ENCODE assay signal across 22 cellular contexts in the genomic region with DNA sequence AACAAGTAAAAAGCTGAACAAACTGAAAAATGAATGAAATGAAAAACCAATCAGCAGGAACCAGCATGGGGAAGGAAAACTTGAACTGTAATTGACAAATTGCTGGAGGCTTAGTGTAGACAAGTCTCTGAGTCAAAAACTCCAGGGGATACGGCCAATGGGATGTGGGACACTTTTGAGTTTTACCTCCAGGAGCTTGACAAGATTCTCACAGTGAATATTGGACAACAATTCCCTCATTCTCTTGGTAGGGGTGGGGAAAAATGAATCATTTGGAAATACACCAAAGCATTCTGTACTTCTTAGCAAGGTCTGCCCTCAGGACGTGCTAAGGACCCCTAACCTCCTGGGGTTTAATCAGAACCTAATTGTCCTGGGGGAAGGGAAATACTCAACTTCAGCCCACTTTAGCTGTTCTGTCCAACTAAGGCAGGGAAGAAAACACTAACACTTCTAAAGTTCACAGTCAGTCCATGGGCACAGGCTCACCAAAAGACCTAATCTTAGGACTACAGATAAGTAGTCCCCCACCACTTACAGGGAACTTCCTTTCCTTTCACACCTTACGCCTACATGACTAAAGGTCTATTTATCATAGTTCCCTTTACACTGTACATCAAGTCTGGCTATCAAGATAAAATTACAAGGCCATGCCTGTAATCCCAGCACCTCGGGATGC.
A peak's percentile ranks its signal among the peaks of the same experiment; 100 is the strongest.
DNase-seq lines count a peak whose midpoint lies in the region; ATAC-seq, FAIRE-seq and TF ChIP-seq lines count a peak whose summit lies in the region.
"Had no signal": no experiment of that assay in that cellular context is flagged by ENCODE, and none has a peak within 500 bp of the region (broad histone marks: within the 10 kb centered on the region; RNA-seq: fewer than 3 reads in every experiment).

No MANE protein-coding gene starts in this region.

- no peaks in the 10 kb centered on the region for H3K79me2 ChIP-seq in GM23248 (ENCODE audit: insufficient read depth)
- H3K79me2 ChIP-seq in K562 (ENCODE audit: control insufficient read depth, insufficient read depth, low read length), result no peaks in the 10 kb centered on the region

- peak; percentile 10 for DNase-seq in GM23248
- DNase-seq in RPMI7951 (ENCODE audit: low read depth), result peak; percentile 61
- DNase-seq in K562 (ENCODE audit: extremely low read depth in 1 of 4, low spot score in 3 of 4), result peak in 2 of 4 experiments; percentile 73 to 76
- peak; percentile 44 for DNase-seq in renal cortical epithelial cell (ENCODE audit: low read depth)
- no peak for DNase-seq in DMS53 (lab: John Stamatoyannopoulos, UW)
- DNase-seq in LoVo (ENCODE audit: low spot score), result no peak
- DNase-seq in posterior vena cava (ENCODE audit: low spot score), result no peak
- DNase-seq: ACHN; CD4-positive, alpha-beta memory T cell; DND-41; HCEC 1CT; KG1; MM.1S; NCI-H1105; NCI-H187; NCI-H2171; NCI-H510A treated with DMSO at 0.1 percent for 48 hours; SW 1271 had no signal

- H3K27ac ChIP-seq in GM23248 (no peak overlapping the region), K562 (ENCODE audit: extremely low read depth, low read depth, low read length) (peak overlapping the region; percentile 46)
- H3K27ac ChIP-seq: RWPE1, SJSA1 had no signal

- no peaks in the 10 kb centered on the region for H3F3A ChIP-seq in GM23248 (ENCODE audit: insufficient read depth)

- 75 to 79% methylated on average over 4 of the region's 4 CpGs for whole genome bisulfite sequencing in GM23248 (ENCODE audit: low coverage in 1 of 2, low lambda C conversion rate in 2 of 2, missing lambda C conversion rate in 2 of 2), 2 experiments
- 19% methylated on average over 4 of the region's 4 CpGs for WGBS in K562 (ENCODE audit: insufficient coverage, low coverage, missing lambda C conversion rate)

- no peak for TF ChIP-seq POLR2A in K562 (conservative IDR thresholded peaks at IDR 0.05)

- no peaks in the 10 kb centered on the region for H3K4me1 ChIP-seq in GM23248 (ENCODE audit: insufficient read depth)
- peaks cover 3 to 12% of the 10 kb centered on the region in 2 experiments; a peak in 4 of 5 replicates for H3K4me1 ChIP-seq in K562 (replicated peaks in 1 of 2; ENCODE audit: control insufficient read depth in 2 of 2, insufficient read depth in 2 of 2, low read length in 2 of 2)
- H3K4me1 ChIP-seq: SJSA1 had no signal

- H3K9ac ChIP-seq in GM23248 (no peak overlapping the region), K562 (ENCODE audit: insufficient read depth in 1 of 2, low read depth in 2 of 2, low read length in 2 of 2) (0 out of 4 replicates have a peak overlapping the region, but pooled peaks of 1 of the 2 experiments have one; percentile 14)

- H4K20me1 ChIP-seq in GM23248 (ENCODE audit: insufficient read depth) (no peaks in the 10 kb centered on the region), K562 (replicated peaks; ENCODE audit: control insufficient read depth, insufficient read depth, low read length) (no peaks in the 10 kb centered on the region)

- no peaks in the 10 kb centered on the region for H3K9me1 ChIP-seq in K562 (ENCODE audit: control insufficient read depth, insufficient read depth, low read length)

- no peak for TF ChIP-seq CTCF in K562 (IDR thresholded peaks at IDR 0.05 in 2 of 3, conservative IDR thresholded peaks at IDR 0.05 in 1 of 3; ENCODE audit: insufficient read depth in 2 of 3, low read depth in 1 of 3, low read length in 3 of 3)

- ATAC-seq in K562 (peak; percentile 87), GM19455 (IDR thresholded peaks at IDR 0.05; ENCODE audit: unreplicated experiment) (no peak)

- peak; percentile 80 for FAIRE-seq in K562 (lab: Jason Lieb, UNC)
- FAIRE-seq: D721Med had no signal

- BruUV-seq in K562 (replicated peaks; lab: Mats Ljungman, UMichigan), result no TSS peak

- peak; percentile 59; the same call in 1 of the 2 replicates for TF ChIP-seq EP300 in K562 (IDR thresholded peaks at IDR 0.05; ENCODE audit: low read length)

- no peak overlapping the region for H3K4me3 ChIP-seq in GM23248
- H3K4me3 ChIP-seq in K562, result no peak overlapping the region
- H3K4me3 ChIP-seq: SJSA1 had no signal

- no peak for TF ChIP-seq RAD21 in K562 (CRISPR knock-in tag; conservative IDR thresholded peaks at IDR 0.05 in 1 of 2, IDR thresholded peaks at IDR 0.05 in 1 of 2)

- H3K36me3 ChIP-seq in GM23248 (ENCODE audit: low read depth) (no peaks in the 10 kb centered on the region), K562 (ENCODE audit: control insufficient read depth, insufficient read depth, low read length) (no peaks in the 10 kb centered on the region)
- H3K36me3 ChIP-seq: SJSA1 had no signal

- CTCF ChIA-PET in K562 (lab: Yijun Ruan, JAX; ENCODE audit: low intra/inter-chr PET ratio), result no interaction called here

- POLR2A ChIA-PET in K562 (lab: Yijun Ruan, JAX), result interaction anchor here (0.6 to 2.7 kb wide), 3 partner anchors 9 to 402 kb away, joined by 4 to 12 read pairs (median 6); no protein-coding TSS in a partner anchor

- no peak overlapping the region for H3K4me2 ChIP-seq in GM23248 (ENCODE audit: unreplicated experiment)
- H3K4me2 ChIP-seq in K562 (ENCODE audit: insufficient read depth, low read length), result peak overlapping the region; percentile 55

- no peak overlapping the region for H2AFZ ChIP-seq in GM23248
- peak overlapping the region; percentile 84 for H2AFZ ChIP-seq in K562 (ENCODE audit: low read depth, low read length)

- H3K27me3 ChIP-seq in GM23248 (replicated peaks; ENCODE audit: insufficient read depth), result no peaks in the 10 kb centered on the region; the same call in 1 of the 2 replicates
- no peaks in the 10 kb centered on the region for H3K27me3 ChIP-seq in K562 (ENCODE audit: control insufficient read depth in 2 of 2, insufficient read depth in 2 of 2, low read length in 2 of 2)
- H3K27me3 ChIP-seq: SJSA1 had no signal

- H3K9me2 ChIP-seq in GM23248 (ENCODE audit: insufficient read depth), result no peaks in the 10 kb centered on the region

- intact Hi-C loops in K562 (cut with micrococcal nuclease), result loop anchor here (1.0 to 5.0 kb wide), 2 partner anchors 17 to 1142 kb away; no protein-coding TSS in a partner anchor
- intact Hi-C loops in posterior vena cava (cut with DNase I), result no loop called here

- H3K9me3 ChIP-seq in GM23248 (ENCODE audit: low read depth) (no peaks in the 10 kb centered on the region), K562 (replicated peaks; ENCODE audit: control insufficient read depth, insufficient read depth, low read depth, low read length) (no peaks in the 10 kb centered on the region; the same call in 1 of the 2 replicates)
- H3K9me3 ChIP-seq: SJSA1 had no signal

- in situ Hi-C loops in GM23248 (cut with MboI) (no loop called here), K562 (cut with MboI) (no loop called here)

TF ChIP-seq in K562, 482 proteins besides CTCF, POLR2A, EP300 and RAD21 (continues in another document):
- TF ChIP-seq ZNF316 (IDR thresholded peaks at IDR 0.05) (no peak), ETS1 (conservative IDR thresholded peaks at IDR 0.05; ENCODE audit: control insufficient read depth, low read depth, low read length) (no peak), BHLHE40 (IDR thresholded peaks at IDR 0.05; ENCODE audit: low read length) (no peak), ELF4 (CRISPR knock-in tag; IDR thresholded peaks at IDR 0.05) (no peak), GABPB2 (CRISPR knock-in tag; conservative IDR thresholded peaks at IDR 0.05) (no peak), XRCC5 (IDR thresholded peaks at IDR 0.05; ENCODE audit: low read depth, low read length) (no peak), HDAC2 (IDR thresholded peaks at IDR 0.05) (no peak), PHF21A (IDR thresholded peaks at IDR 0.05; ENCODE audit: borderline replicate concordance, low read depth) (no peak), SRSF9 (IDR thresholded peaks at IDR 0.05; ENCODE audit: borderline replicate concordance, low read depth, low read length) (no peak), PURB (CRISPR knock-in tag; IDR thresholded peaks at IDR 0.05; ENCODE audit: low read depth) (no peak), POLR2AphosphoS5 (IDR thresholded peaks at IDR 0.05; ENCODE audit: control insufficient read depth, insufficient read depth, low read depth, low read length) (peak; percentile 56; the same call in 1 of the 2 replicates), ZC3H4 (CRISPR knock-in tag; IDR thresholded peaks at IDR 0.05; ENCODE audit: borderline replicate concordance) (no peak), FOXP4 (CRISPR knock-in tag; IDR thresholded peaks at IDR 0.05; ENCODE audit: borderline replicate concordance) (no peak), ZFX (CRISPR knock-in tag; IDR thresholded peaks at IDR 0.05) (no peak), CCNT2 (IDR thresholded peaks at IDR 0.05; ENCODE audit: borderline replicate concordance, extremely low read depth, insufficient read length, low read depth, low read length) (no peak), NR1H2 (CRISPR knock-in tag; IDR thresholded peaks at IDR 0.05) (no peak), CBX3 (IDR thresholded peaks at IDR 0.05; ENCODE audit: borderline replicate concordance in 1 of 2, low read length in 2 of 2) (no peak), ADNP (tag; IDR thresholded peaks at IDR 0.05) (no peak), HIVEP1 (CRISPR knock-in tag; IDR thresholded peaks at IDR 0.05) (no peak)

Comparison
In these comparisons a context has a peak if more than half of its experiments do, and no peak if none do; other contexts are left out.
1. DNase-seq: peak in GM23248 (single experiment), RPMI7951 (single experiment) and renal cortical epithelial cell (single experiment); none in DMS53 (single experiment), LoVo (single experiment) and posterior vena cava (single experiment).